8 cellular contexts compared by ENCODE assay signal in the genomic region with DNA sequence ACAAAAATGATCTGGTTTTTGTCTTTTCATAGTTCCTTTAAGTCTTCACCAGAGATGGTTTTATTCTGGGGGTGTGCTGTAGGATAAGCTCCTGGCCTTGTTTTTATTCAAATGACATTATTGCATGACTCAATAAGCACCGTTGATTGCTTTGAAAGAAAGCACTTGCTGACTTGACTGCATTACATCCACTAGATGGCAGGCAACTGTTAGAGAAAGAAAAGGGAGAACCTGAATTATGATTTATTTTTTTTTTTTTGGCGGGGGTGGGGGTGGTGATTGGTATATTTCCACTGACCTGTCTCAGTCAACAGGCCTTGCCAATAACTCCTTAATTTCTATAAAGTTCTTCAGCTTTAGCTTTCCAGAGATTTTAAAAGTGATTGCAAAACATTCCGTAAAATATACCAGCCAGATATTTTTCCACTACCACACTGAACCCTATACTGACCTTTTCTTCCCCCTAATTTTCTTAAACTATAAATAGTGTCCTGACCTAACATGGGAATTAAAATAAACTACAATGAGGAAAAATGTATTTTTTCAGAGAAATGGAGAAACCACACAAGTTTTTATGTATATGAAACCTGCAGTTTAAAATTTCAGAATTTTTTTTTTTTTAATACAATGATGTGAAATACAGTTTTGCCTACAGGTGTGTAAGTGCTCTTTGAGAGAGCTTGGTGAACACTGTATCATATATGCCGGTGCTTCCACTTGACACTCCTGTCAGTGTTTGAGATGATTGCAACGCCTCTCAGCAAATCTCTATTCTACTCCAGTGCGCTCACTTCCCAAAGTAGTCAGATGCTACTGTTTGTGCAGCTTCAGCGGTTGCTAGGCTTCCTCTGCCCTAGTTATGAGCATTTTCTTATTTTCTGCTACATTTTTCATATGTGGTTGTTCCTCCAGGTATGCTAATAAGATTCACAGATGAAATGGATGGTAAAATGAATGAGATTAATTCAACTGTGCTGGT.
DNase-seq lines count a peak whose midpoint lies in the region; ATAC-seq, FAIRE-seq and TF ChIP-seq lines count a peak whose summit lies in the region.

No MANE protein-coding gene starts in this region.

- H3K36me3 ChIP-seq in H1 (ENCODE audit: control insufficient read depth in 2 of 4, insufficient read depth in 4 of 4, low read length in 3 of 4), result no peaks in the 10 kb centered on the region
- H3K36me3 ChIP-seq in effector memory CD4-positive, alpha-beta T cell (ENCODE audit: control insufficient read depth, insufficient read depth, low read length), result no peaks in the 10 kb centered on the region

- peak; percentile 76 for FAIRE-seq in H1 (lab: Jason Lieb, UNC)

- WGBS in H1 (ENCODE audit: extremely low coverage in 1 of 2, insufficient coverage in 1 of 2, insufficient read length in 1 of 2, insufficient replicate concordance in 2 of 2, low coverage in 1 of 2, low lambda C conversion rate in 2 of 2, missing lambda C conversion rate in 1 of 2), 2 experiments, result 65% methylated on average over 7 of the region's 7 CpGs; no CpG with 5 or more reads in 1 of the 2 experiments

- no peak overlapping the region for H2BK5ac ChIP-seq in H1 (ENCODE audit: low read depth, low read length)

- H3K9me3 ChIP-seq in H1 (ENCODE audit: insufficient read depth in 2 of 2, low read depth in 1 of 2, low read length in 1 of 2), result no peaks in the 10 kb centered on the region
- H3K9me3 ChIP-seq in effector memory CD4-positive, alpha-beta T cell (ENCODE audit: control insufficient read depth, low read length), result no peaks in the 10 kb centered on the region

- H3K79me2 ChIP-seq in H1 (ENCODE audit: control insufficient read depth in 1 of 2, insufficient read depth in 2 of 2, low read length in 2 of 2), result no peaks in the 10 kb centered on the region

- H3K56ac ChIP-seq in H1 (replicated peaks; ENCODE audit: insufficient read length, low read depth, low read length), result no peak overlapping the region

- H4K20me1 ChIP-seq in H1 (replicated peaks in 1 of 2; ENCODE audit: control insufficient read depth in 1 of 2, insufficient read depth in 2 of 2, low read length in 2 of 2), result no peaks in the 10 kb centered on the region

- CTCF ChIA-PET in H1 (lab: Charles Lee; ENCODE audit: partially characterized antibody), result interaction anchor here (0.6 to 5.2 kb wide), 33 partner anchors 9 to 1495 kb away, joined by 3 to 32 read pairs (median 4); a partner anchor contains a TSS

- no peak overlapping the region for H3K14ac ChIP-seq in H1 (ENCODE audit: insufficient read length)

- TF ChIP-seq CTCF in AG09309 (IDR thresholded peaks at IDR 0.05; ENCODE audit: control insufficient read depth, insufficient read depth, low read depth, low read length, missing control alignments) (peak; percentile 62), H1 (IDR thresholded peaks at IDR 0.05; ENCODE audit: control extremely low read depth in 1 of 3, insufficient read depth in 1 of 3, low read depth in 1 of 3, low read length in 3 of 3) (peak in 2 of 3 experiments; percentile 55 to 65; a peak in 3 of 4 replicates), mesothelial cell of epicardium (IDR thresholded peaks at IDR 0.05; ENCODE audit: unreplicated experiment) (peak; percentile 50)

- H2AFZ ChIP-seq in H1 (ENCODE audit: low read length), result no peak overlapping the region

- no peaks in the 10 kb centered on the region for H3K27me3 ChIP-seq in H1 (replicated peaks in 1 of 4; ENCODE audit: control insufficient read depth in 3 of 4, extremely low read depth in 1 of 4, insufficient read depth in 3 of 4, low read length in 3 of 4)
- H3K27me3 ChIP-seq in effector memory CD4-positive, alpha-beta T cell (replicated peaks; ENCODE audit: control insufficient read depth, insufficient read depth, low read length, poor library complexity, severe bottlenecking), result no peaks in the 10 kb centered on the region

- POLR2A ChIA-PET in H1 (lab: Charles Lee; ENCODE audit: partially characterized antibody), result interaction anchor here (0.7 to 1.1 kb wide), 2 partner anchors 118 to 655 kb away, joined by 3 to 4 read pairs; no protein-coding TSS in a partner anchor

- H3K4me3 Mint-ChIP-seq in mesothelial cell of epicardium, result no peak overlapping the region

- TF ChIP-seq RAD21 in H1 (IDR thresholded peaks at IDR 0.05 in 1 of 2, conservative IDR thresholded peaks at IDR 0.05 in 1 of 2; ENCODE audit: low read depth in 2 of 2, low read length in 2 of 2), result peak; percentile 82 to 84

- no peak overlapping the region for H3K18ac ChIP-seq in H1 (ENCODE audit: extremely low read depth, low read length)

- no peaks in the 10 kb centered on the region for H3K9me3 Mint-ChIP-seq in mesothelial cell of epicardium

- H3K79me1 ChIP-seq in H1 (ENCODE audit: low read depth, low read length), result no peaks in the 10 kb centered on the region

- no peak overlapping the region for H2AK5ac ChIP-seq in H1 (ENCODE audit: low read depth, low read length)

- H3K27me3 Mint-ChIP-seq in mesothelial cell of epicardium (ENCODE audit: low read depth), result peaks cover 3% of the 10 kb centered on the region

- H3K36me3 Mint-ChIP-seq in mesothelial cell of epicardium, result no peaks in the 10 kb centered on the region

- H2BK15ac ChIP-seq in H1 (ENCODE audit: low read length), result 0 out of 2 replicates have a peak overlapping the region, but pooled peaks have one; percentile 18

- no peak for TF ChIP-seq POLR2A in H1 (IDR thresholded peaks at IDR 0.05; ENCODE audit: control extremely low read depth in 1 of 2, low read depth in 2 of 2, low read length in 2 of 2)

- no peak overlapping the region for H4K91ac ChIP-seq in H1 (replicated peaks; ENCODE audit: insufficient read length, low read length)

- H2BK120ac ChIP-seq in H1 (replicated peaks; ENCODE audit: low read depth, low read length), result no peak overlapping the region

- no peak overlapping the region for H4K8ac ChIP-seq in H1 (ENCODE audit: extremely low read depth, insufficient read depth, low read length)

- peak; percentile 46 for DNase-seq in AG09309 (ENCODE audit: low read depth)
- DNase-seq in NCI-H526 treated with DMSO at 0.1 percent for 48 hours (lab: John Stamatoyannopoulos, UW), result peak; percentile 21
- DNase-seq in H1 (ENCODE audit: low read depth in 1 of 2, low spot score in 2 of 2), result no peak
- DNase-seq in mesothelial cell of epicardium (ENCODE audit: low spot score in 2 of 2, unreplicated experiment in 2 of 2), result no peak
- no peak for DNase-seq in effector memory CD4-positive, alpha-beta T cell
- DNase-seq in T1000 (lab: John Stamatoyannopoulos, UW), result no peak

- H3K23me2 ChIP-seq in H1 (ENCODE audit: low read depth, low read length), result no peaks in the 10 kb centered on the region

- no peak overlapping the region for H3K27ac Mint-ChIP-seq in mesothelial cell of epicardium

- no peak overlapping the region for H3K9ac ChIP-seq in H1 (replicated peaks in 1 of 4; ENCODE audit: extremely low read depth in 1 of 4, low read depth in 3 of 4, low read length in 3 of 4)

- no peak overlapping the region for H3K4me2 ChIP-seq in H1 (ENCODE audit: insufficient read depth in 1 of 2, low read depth in 2 of 2, low read length in 2 of 2)

- H3K4me1 Mint-ChIP-seq in mesothelial cell of epicardium, result peaks cover 6% of the 10 kb centered on the region

- H3K4me1 ChIP-seq in H1 (replicated peaks in 1 of 4; ENCODE audit: control insufficient read depth in 3 of 4, insufficient read depth in 4 of 4, low read length in 3 of 4), result no peaks in the 10 kb centered on the region
- H3K4me1 ChIP-seq in effector memory CD4-positive, alpha-beta T cell (ENCODE audit: control insufficient read depth, insufficient read depth, low read length, poor library complexity, severe bottlenecking), result no peaks in the 10 kb centered on the region

- H3K23ac ChIP-seq in H1 (ENCODE audit: insufficient read length), result no peak overlapping the region

- no peak overlapping the region for H3K27ac ChIP-seq in H1 (ENCODE audit: low read depth, low read length)
- no peak overlapping the region for H3K27ac ChIP-seq in effector memory CD4-positive, alpha-beta T cell (ENCODE audit: insufficient read depth, low read length, poor library complexity, severe bottlenecking)

- peak overlapping the region; percentile 80; the same call in 1 of the 2 replicates for H2BK12ac ChIP-seq in H1 (ENCODE audit: low read depth, low read length)

- peak overlapping the region; percentile 62 for H2BK20ac ChIP-seq in H1 (ENCODE audit: low read length)

- peak; percentile 70 for ATAC-seq in GM19351 (IDR thresholded peaks at IDR 0.05; ENCODE audit: unreplicated experiment)
- ATAC-seq in GM18519 (IDR thresholded peaks at IDR 0.05; ENCODE audit: low FRiP score, unreplicated experiment), result no peak

- peak in 1 of 2 experiments; percentile 66; a peak in 2 of 3 replicates for TF ChIP-seq EP300 in H1 (IDR thresholded peaks at IDR 0.05; ENCODE audit: borderline replicate concordance in 1 of 2, low read depth in 2 of 2, low read length in 2 of 2)

- H3K4ac ChIP-seq in H1 (replicated peaks; ENCODE audit: insufficient read length, low read depth, low read length), result no peak overlapping the region

- no peak overlapping the region for H4K5ac ChIP-seq in H1 (ENCODE audit: insufficient read length, low read depth, low read length)

- H3K4me3 ChIP-seq in AG09309 (ENCODE audit: control insufficient read depth, low read depth, low read length) (no peak overlapping the region), H1 (ENCODE audit: extremely low read depth in 1 of 4, insufficient read depth in 2 of 4, low read depth in 3 of 4, low read length in 4 of 4) (no peak overlapping the region)
- H3K4me3 ChIP-seq in effector memory CD4-positive, alpha-beta T cell (ENCODE audit: insufficient read depth, low read depth, low read length, poor library complexity, severe bottlenecking), result no peak overlapping the region

TF ChIP-seq in H1, 55 proteins besides CTCF, POLR2A, EP300 and RAD21 (continues in another document):
- TF ChIP-seq TEAD4 (IDR thresholded peaks at IDR 0.05; ENCODE audit: low read depth, low read length), result peak; percentile 94
- TF ChIP-seq MAFK (IDR thresholded peaks at IDR 0.05; ENCODE audit: low read depth, low read length), result peak; percentile 28; the same call in 1 of the 2 replicates
- no peak for TF ChIP-seq SUZ12 (IDR thresholded peaks at IDR 0.05; ENCODE audit: low read length)
- no peak for TF ChIP-seq SIRT6 (IDR thresholded peaks at IDR 0.05; ENCODE audit: low read length)
- no peak for TF ChIP-seq BACH1 (IDR thresholded peaks at IDR 0.05; ENCODE audit: low read length)
- no peak for TF ChIP-seq RNF2 (IDR thresholded peaks at IDR 0.05; ENCODE audit: borderline replicate concordance, low read depth, low read length, missing control alignments, poor library complexity, severe bottlenecking)
- TF ChIP-seq FOSL1 (IDR thresholded peaks at IDR 0.05; ENCODE audit: insufficient read depth, low read depth, low read length), result no peak
- TF ChIP-seq JUND (IDR thresholded peaks at IDR 0.05; ENCODE audit: low read length), result peak; percentile 73; the same call in 1 of the 2 replicates
- no peak for TF ChIP-seq RBBP5 (IDR thresholded peaks at IDR 0.05; ENCODE audit: borderline replicate concordance, low read depth, low read length)
- TF ChIP-seq CEBPB (IDR thresholded peaks at IDR 0.05; ENCODE audit: low read depth, low read length), result peak; percentile 85
- no peak for TF ChIP-seq BRCA1 (IDR thresholded peaks at IDR 0.05; ENCODE audit: low read depth, low read length)
- TF ChIP-seq SP4 (IDR thresholded peaks at IDR 0.05; ENCODE audit: low read length), result no peak
- TF ChIP-seq ASH2L (IDR thresholded peaks at IDR 0.05; ENCODE audit: low read length), result no peak

Comparison
In these comparisons a context has a peak if more than half of its experiments do, and no peak if none do; other contexts are left out.
1. DNase-seq: peak in AG09309 (single experiment) and NCI-H526 treated with DMSO at 0.1 percent for 48 hours (single experiment); none in H1 (0 of 2), mesothelial cell of epicardium (0 of 2), effector memory CD4-positive, alpha-beta T cell (0 of 3) and T1000 (single experiment).
2. Peak in every context shown above with its lines, with median percentiles within 50 percentile points of each other: CTCF ChIP-seq.